In the genomic region with DNA sequence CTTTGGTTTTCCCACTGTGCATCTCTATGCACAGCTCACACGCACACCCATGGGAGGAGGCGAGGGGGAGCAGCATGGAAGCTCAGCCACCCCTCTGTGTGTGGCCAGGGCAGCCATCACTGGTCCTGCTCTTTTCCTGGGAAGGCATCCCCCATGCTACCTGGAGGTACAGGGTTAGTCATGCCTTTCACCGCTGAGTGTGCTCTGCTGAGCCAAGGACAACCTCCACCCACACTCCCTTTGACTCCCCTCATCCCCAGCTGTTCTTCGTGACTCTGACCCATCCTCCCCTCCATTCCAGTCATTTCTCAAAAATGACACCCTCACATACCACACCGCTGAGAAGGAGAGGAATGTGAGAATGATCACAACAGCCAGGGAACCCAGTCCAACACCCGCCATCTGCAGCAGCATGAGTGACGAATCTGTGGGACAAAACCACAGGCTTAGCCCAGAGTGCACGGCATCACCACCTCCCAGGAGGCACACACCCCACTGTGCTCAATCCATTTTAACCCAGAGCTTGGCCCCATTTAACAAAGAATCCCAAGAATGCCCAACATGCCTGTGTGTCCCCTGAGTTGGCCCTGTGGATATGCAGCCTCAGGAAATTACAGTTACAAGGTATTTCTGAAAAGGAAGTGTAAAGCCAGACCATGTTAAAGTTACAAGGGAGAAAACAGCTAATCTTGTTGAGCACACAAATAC, we compare ENCODE assay signal across 1 cellular context.
TF ChIP-seq lines count a peak whose summit lies in the region.

No MANE protein-coding gene starts in this region.

TF ChIP-seq in HEK293, 187 proteins besides CTCF, POLR2A, EP300 and RAD21 (continued from another document):
- TF ChIP-seq ZFP41 (tag by site-specific recombination; IDR thresholded peaks at IDR 0.05; ENCODE audit: borderline replicate concordance) = no peak
- no peak for TF ChIP-seq ZNF677 (tag by site-specific recombination; IDR thresholded peaks at IDR 0.05)
- TF ChIP-seq WT1 (tag by site-specific recombination; IDR thresholded peaks at IDR 0.05) = peak; percentile 97
- TF ChIP-seq ZNF114 (tag by site-specific recombination; IDR thresholded peaks at IDR 0.05) = no peak
- TF ChIP-seq, protein P1, sequence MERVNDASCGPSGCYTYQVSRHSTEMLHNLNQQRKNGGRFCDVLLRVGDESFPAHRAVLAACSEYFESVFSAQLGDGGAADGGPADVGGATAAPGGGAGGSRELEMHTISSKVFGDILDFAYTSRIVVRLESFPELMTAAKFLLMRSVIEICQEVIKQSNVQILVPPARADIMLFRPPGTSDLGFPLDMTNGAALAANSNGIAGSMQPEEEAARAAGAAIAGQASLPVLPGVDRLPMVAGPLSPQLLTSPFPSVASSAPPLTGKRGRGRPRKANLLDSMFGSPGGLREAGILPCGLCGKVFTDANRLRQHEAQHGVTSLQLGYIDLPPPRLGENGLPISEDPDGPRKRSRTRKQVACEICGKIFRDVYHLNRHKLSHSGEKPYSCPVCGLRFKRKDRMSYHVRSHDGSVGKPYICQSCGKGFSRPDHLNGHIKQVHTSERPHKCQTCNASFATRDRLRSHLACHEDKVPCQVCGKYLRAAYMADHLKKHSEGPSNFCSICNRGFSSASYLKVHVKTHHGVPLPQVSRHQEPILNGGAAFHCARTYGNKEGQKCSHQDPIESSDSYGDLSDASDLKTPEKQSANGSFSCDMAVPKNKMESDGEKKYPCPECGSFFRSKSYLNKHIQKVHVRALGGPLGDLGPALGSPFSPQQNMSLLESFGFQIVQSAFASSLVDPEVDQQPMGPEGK (tag by site-specific recombination; IDR thresholded peaks at IDR 0.05) = no peak
- no peak for TF ChIP-seq ZSCAN23 (tag by site-specific recombination; IDR thresholded peaks at IDR 0.05)
- no peak for TF ChIP-seq FEZF1 (tag by site-specific recombination; IDR thresholded peaks at IDR 0.05)
- TF ChIP-seq BCL6B (tag by site-specific recombination; IDR thresholded peaks at IDR 0.05) = no peak
- TF ChIP-seq TCF7L2 (IDR thresholded peaks at IDR 0.05; ENCODE audit: borderline replicate concordance, low read depth, low read length) = no peak
- TF ChIP-seq ZNF23 (tag by site-specific recombination; IDR thresholded peaks at IDR 0.05; ENCODE audit: borderline replicate concordance) = no peak
- TF ChIP-seq ZIC2 (tag by site-specific recombination; IDR thresholded peaks at IDR 0.05) = peak; percentile 70
- no peak for TF ChIP-seq ZNF660 (tag by site-specific recombination; IDR thresholded peaks at IDR 0.05)
- TF ChIP-seq ZNF248 (tag by site-specific recombination; IDR thresholded peaks at IDR 0.05) = no peak
- peak; percentile 19; the same call in 1 of the 2 replicates for TF ChIP-seq ZFHX2 (tag by site-specific recombination; conservative IDR thresholded peaks at IDR 0.05)
- no peak for TF ChIP-seq ZNF391 (tag by site-specific recombination; IDR thresholded peaks at IDR 0.05; ENCODE audit: borderline replicate concordance, low read depth)
- TF ChIP-seq ZNF211 (tag by site-specific recombination; IDR thresholded peaks at IDR 0.05; ENCODE audit: low read depth) = no peak
- TF ChIP-seq ATF2 (tag by site-specific recombination; IDR thresholded peaks at IDR 0.05; ENCODE audit: low read depth) = no peak
